In genomic region chr17:82816358-82816757, GRCh38 we compare ENCODE assay signal across 1 cellular context.
TF ChIP-seq lines count a peak whose summit lies in the region.

No MANE protein-coding gene starts in this region.

TF ChIP-seq in K562, 482 proteins besides CTCF, POLR2A, EP300 and RAD21 (continued from another document):
- TF ChIP-seq ZHX1 (conservative IDR thresholded peaks at IDR 0.05; ENCODE audit: low read length) (no peak), ZFP36 (IDR thresholded peaks at IDR 0.05; ENCODE audit: low read depth, low read length, partially characterized antibody) (peak; percentile 61), CTBP1 (IDR thresholded peaks at IDR 0.05; ENCODE audit: borderline replicate concordance) (no peak), U2AF1 (optimal IDR thresholded peaks at IDR 0.05; ENCODE audit: low read depth, low read length) (no peak), MTA3 (IDR thresholded peaks at IDR 0.05; ENCODE audit: borderline replicate concordance) (no peak), ZNF551 (CRISPR knock-in tag; IDR thresholded peaks at IDR 0.05) (no peak), SP1 (CRISPR knock-in tag; IDR thresholded peaks at IDR 0.05) (no peak), ZNF445 (CRISPR knock-in tag; IDR thresholded peaks at IDR 0.05; ENCODE audit: low read depth) (no peak), PRPF4 (IDR thresholded peaks at IDR 0.05; ENCODE audit: insufficient read depth, low read depth, low read length, poor library complexity, severe bottlenecking) (no peak), MAFG (tag; conservative IDR thresholded peaks at IDR 0.05) (no peak), HNRNPUL1 (IDR thresholded peaks at IDR 0.05; ENCODE audit: low read length) (no peak), ZNF407 (IDR thresholded peaks at IDR 0.05; ENCODE audit: low read depth) (0 out of 2 replicates have a peak, but pooled peaks have one; percentile 42), SREBF2 (CRISPR knock-in tag; IDR thresholded peaks at IDR 0.05) (no peak), ZNF77 (CRISPR knock-in tag; IDR thresholded peaks at IDR 0.05) (no peak), TRIM24 (IDR thresholded peaks at IDR 0.05) (peak; percentile 52 to 55; a peak in 2 of 4 replicates)
